ENCODE assay signal across 9 cellular contexts in genomic region chr7:38385682-38386081, GRCh38.
"Had no signal": no experiment of that assay in that cellular context is flagged by ENCODE, and none has a peak within 500 bp of the region (broad histone marks: within the 10 kb centered on the region; RNA-seq: fewer than 3 reads in every experiment).

No MANE protein-coding gene starts in this region.

- H3K27me3 Mint-ChIP-seq: IgD-negative memory B cell had no signal

- H3K4me1 Mint-ChIP-seq: IgD-negative memory B cell had no signal

- DNase-seq: GM23248, GOT3, H7, HFFc6, KBM-7 had no signal

- H2AFZ ChIP-seq: GM23248 had no signal

- H3K4me3 Mint-ChIP-seq: HFFc6, IgD-negative memory B cell had no signal

- H3K27ac Mint-ChIP-seq: HFFc6, IgD-negative memory B cell had no signal

- H3K4me1 ChIP-seq: HAP-1 had no signal

- ATAC-seq: HCT116, HepG2 had no signal

- H3K4me3 ChIP-seq: GM23248, HAP-1 had no signal

- H3K9me3 ChIP-seq: HAP-1 had no signal

- H3K9ac ChIP-seq: GM23248 had no signal

- H3K36me3 ChIP-seq: HAP-1 had no signal

- H3K27ac ChIP-seq: GM23248 had no signal

- H3K9me3 Mint-ChIP-seq: HFFc6 had no signal
